ENCODE assay signal across 9 cellular contexts in the genomic region with DNA sequence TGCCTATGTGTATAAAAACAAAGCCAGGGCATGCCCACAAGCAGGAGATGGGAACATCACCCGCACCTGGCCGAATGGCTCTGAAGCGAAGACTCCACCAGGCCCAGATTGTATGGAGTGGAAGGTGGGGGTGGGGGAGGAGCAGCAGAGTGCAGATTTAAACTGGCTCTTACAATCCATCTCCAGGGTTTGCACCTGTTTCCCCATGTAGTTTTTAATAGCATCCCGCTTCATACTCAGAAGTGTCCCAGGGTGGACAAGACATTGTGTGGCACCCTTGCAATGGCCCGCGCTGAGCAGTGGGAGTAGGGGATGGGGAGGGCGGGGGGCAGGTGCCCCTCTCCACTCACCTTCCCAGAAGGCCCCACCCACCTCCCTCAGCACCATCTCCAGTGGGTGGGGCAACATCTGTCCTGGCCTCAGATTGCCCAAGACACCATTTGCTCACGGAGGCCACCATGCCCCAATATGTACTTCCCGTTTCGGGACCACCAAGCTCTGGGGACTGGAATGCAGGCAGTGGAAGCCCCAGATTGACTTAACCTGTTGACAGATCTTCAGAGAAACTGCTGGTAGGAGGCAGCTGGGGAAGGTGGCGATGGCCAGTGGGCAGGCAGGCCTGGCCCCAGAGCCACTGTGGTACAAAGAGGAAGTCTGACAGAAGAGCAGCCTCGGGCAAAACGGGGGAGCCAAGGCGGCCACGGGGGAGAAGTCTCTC. TPM values are rescaled to one million over a fixed set of nuclear protein-coding genes. Genes with fewer than 3 reads are reported as not detected.
DNase-seq lines count a peak whose midpoint lies in the region; ATAC-seq and TF ChIP-seq lines count a peak whose summit lies in the region.
"Had no signal": no experiment of that assay in that cellular context is flagged by ENCODE, and none has a peak within 500 bp of the region (broad histone marks: within the 10 kb centered on the region; RNA-seq: fewer than 3 reads in every experiment).

No MANE protein-coding gene starts in this region.

- H3K27me3 ChIP-seq in DND-41 (ENCODE audit: insufficient read depth, low read length, poor library complexity) (no peaks in the 10 kb centered on the region), mammary epithelial cell (ENCODE audit: insufficient read depth, low read length) (no peaks in the 10 kb centered on the region)
- H3K27me3 ChIP-seq: colonic mucosa had no signal

- TSS peak; percentile 21 for BruUV-seq in mammary epithelial cell (replicated peaks; lab: Mats Ljungman, UMichigan)

- no peaks in the 10 kb centered on the region for H3K79me2 ChIP-seq in DND-41 (ENCODE audit: insufficient read depth, low read length)
- H3K79me2 ChIP-seq in mammary epithelial cell (ENCODE audit: insufficient read depth, low read length), result no peaks in the 10 kb centered on the region

- H3K4me3 ChIP-seq in DND-41 (ENCODE audit: low read depth in 1 of 2, low read length in 2 of 2), result no peak overlapping the region; a peak in 1 of 4 replicates
- H3K4me3 ChIP-seq in mammary epithelial cell (replicated peaks in 1 of 3; ENCODE audit: insufficient read depth in 1 of 3, low read depth in 2 of 3, low read length in 3 of 3), result no peak overlapping the region
- H3K4me3 ChIP-seq: colonic mucosa had no signal

- no peaks in the 10 kb centered on the region for H3K9me3 Mint-ChIP-seq in natural killer cell

- H3K4me2 ChIP-seq in DND-41 (ENCODE audit: insufficient read depth, low read length), result peak overlapping the region; percentile 55
- H3K4me2 ChIP-seq in mammary epithelial cell (ENCODE audit: insufficient read depth, low read depth, low read length), result no peak overlapping the region

- peaks cover 62% of the 10 kb centered on the region for H3K4me1 ChIP-seq in DND-41 (ENCODE audit: insufficient read depth, low read length)
- H3K4me1 ChIP-seq in mammary epithelial cell (ENCODE audit: insufficient read depth, low read length), result peaks cover 13% of the 10 kb centered on the region

- peak overlapping the region; percentile 65 for H3K4me3 Mint-ChIP-seq in natural killer cell

- no peaks in the 10 kb centered on the region for H3K27me3 Mint-ChIP-seq in natural killer cell (ENCODE audit: low read depth in 2 of 2)

- H3K9ac ChIP-seq in DND-41 (ENCODE audit: low read depth, low read length) (peak overlapping the region; percentile 58), mammary epithelial cell (ENCODE audit: insufficient read depth, low read length) (no peak overlapping the region)

- no peaks in the 10 kb centered on the region for H3K36me3 Mint-ChIP-seq in natural killer cell

- H3K27ac ChIP-seq in DND-41 (ENCODE audit: low read length), result peak overlapping the region; percentile 95
- H3K27ac ChIP-seq in mammary epithelial cell (ENCODE audit: insufficient read depth, low read depth, low read length), result no peak overlapping the region

- WGBS in mammary epithelial cell (ENCODE audit: low coverage, missing lambda C conversion rate), result 93% methylated on average over 14 of the region's 15 CpGs

- H3K4me1 Mint-ChIP-seq in natural killer cell, result peaks cover 78 to 93% of the 10 kb centered on the region in 2 donors

- H3K9me3 ChIP-seq in DND-41 (ENCODE audit: insufficient read depth, low read length, severe bottlenecking) (no peaks in the 10 kb centered on the region), mammary epithelial cell (replicated peaks; ENCODE audit: insufficient read depth, low read length) (no peaks in the 10 kb centered on the region)
- H3K9me3 ChIP-seq: colonic mucosa had no signal

- dilution Hi-C loops in mammary epithelial cell (cut with HindIII; ENCODE audit: low sequenced_read_pairs), result no loop called here

- DNase-seq in DND-41 (no peak), NCI-H510A (lab: John Stamatoyannopoulos, UW) (peak; percentile 33), mammary epithelial cell (no peak), natural killer cell (no peak), sciatic nerve (ENCODE audit: low spot score) (no peak), foreskin melanocyte (no peak), NCI-H2107 treated with DMSO at 0.1 percent for 48 hours (lab: John Stamatoyannopoulos, UW; ENCODE audit: unreplicated experiment) (no peak), activated gamma-delta T cell treated with Interleukin-2 at 50 U/mL for 16 hours (no peak)
- DNase-seq: colonic mucosa had no signal

- TF ChIP-seq CTCF in DND-41 (IDR thresholded peaks at IDR 0.05; ENCODE audit: borderline replicate concordance, extremely low read depth, low read length, poor library complexity, severe bottlenecking) (no peak), mammary epithelial cell (conservative IDR thresholded peaks at IDR 0.05 in 1 of 2, IDR thresholded peaks at IDR 0.05 in 1 of 2; ENCODE audit: extremely low read depth in 1 of 2, insufficient read depth in 1 of 2, low read depth in 1 of 2, low read length in 2 of 2) (no peak), natural killer cell (IDR thresholded peaks at IDR 0.05) (no peak)

- H2AFZ ChIP-seq in DND-41 (ENCODE audit: low read depth, low read length), result no peak overlapping the region
- no peak overlapping the region for H2AFZ ChIP-seq in mammary epithelial cell (ENCODE audit: low read depth, low read length)

- no peak for ATAC-seq in DND-41 (ENCODE audit: insufficient read depth, low read depth)
- ATAC-seq in natural killer cell, result no peak
- ATAC-seq in sciatic nerve, result no peak

- CTCF ChIA-PET in mammary epithelial cell (lab: Charles Lee; ENCODE audit: low non-redundant PET), result no interaction called here

- intact Hi-C loops in mammary epithelial cell (cut with micrococcal nuclease) (no loop called here), natural killer cell (cut with micrococcal nuclease) (no loop called here), sciatic nerve (cut with DNase I) (no loop called here)

- H4K20me1 ChIP-seq in DND-41 (ENCODE audit: insufficient read depth, low read length) (no peaks in the 10 kb centered on the region), mammary epithelial cell (ENCODE audit: insufficient read depth, low read length) (no peaks in the 10 kb centered on the region)

- in situ Hi-C loops in mammary epithelial cell (cut with MboI; ENCODE audit: low sequenced_read_pairs in 2 of 2), result no loop called here

- H3K36me3 ChIP-seq in DND-41 (ENCODE audit: insufficient read depth, low read length), result peaks cover 8% of the 10 kb centered on the region; the same call in 1 of the 2 replicates
- H3K36me3 ChIP-seq in mammary epithelial cell (ENCODE audit: insufficient read depth, low read length), result no peaks in the 10 kb centered on the region
- H3K36me3 ChIP-seq: colonic mucosa had no signal

- peak overlapping the region; percentile 96 for H3K27ac Mint-ChIP-seq in natural killer cell

RNA-seq across cellular contexts. Expression of a gene that starts 23.0 kb away (rescaled TPM):
- total RNA-seq in mammary epithelial cell (10 to 100 TPM; 39.9 to 77.8 TPM), natural killer cell (100 to 1,000 TPM; 134 to 193 (median 178) TPM), sciatic nerve (171 TPM)
- 26.5 TPM for polyA plus RNA-seq in mammary epithelial cell
- polyA minus RNA-seq in mammary epithelial cell, result 31.0 TPM

RNA-seq across cellular contexts. Expression of a gene that starts 30.7 kb away (rescaled TPM):
- total RNA-seq in mammary epithelial cell (under 1 TPM in 1 of 2 donors, not detected in 1; under 0.01 TPM), natural killer cell (under 1 TPM; 0.14 to 0.52 (median 0.40) TPM), sciatic nerve (0.53 TPM)
- polyA plus RNA-seq in mammary epithelial cell, result not detected
- not detected for polyA minus RNA-seq in mammary epithelial cell
